Comparison of ENCODE assay signal across 8 cellular contexts in the genomic region with DNA sequence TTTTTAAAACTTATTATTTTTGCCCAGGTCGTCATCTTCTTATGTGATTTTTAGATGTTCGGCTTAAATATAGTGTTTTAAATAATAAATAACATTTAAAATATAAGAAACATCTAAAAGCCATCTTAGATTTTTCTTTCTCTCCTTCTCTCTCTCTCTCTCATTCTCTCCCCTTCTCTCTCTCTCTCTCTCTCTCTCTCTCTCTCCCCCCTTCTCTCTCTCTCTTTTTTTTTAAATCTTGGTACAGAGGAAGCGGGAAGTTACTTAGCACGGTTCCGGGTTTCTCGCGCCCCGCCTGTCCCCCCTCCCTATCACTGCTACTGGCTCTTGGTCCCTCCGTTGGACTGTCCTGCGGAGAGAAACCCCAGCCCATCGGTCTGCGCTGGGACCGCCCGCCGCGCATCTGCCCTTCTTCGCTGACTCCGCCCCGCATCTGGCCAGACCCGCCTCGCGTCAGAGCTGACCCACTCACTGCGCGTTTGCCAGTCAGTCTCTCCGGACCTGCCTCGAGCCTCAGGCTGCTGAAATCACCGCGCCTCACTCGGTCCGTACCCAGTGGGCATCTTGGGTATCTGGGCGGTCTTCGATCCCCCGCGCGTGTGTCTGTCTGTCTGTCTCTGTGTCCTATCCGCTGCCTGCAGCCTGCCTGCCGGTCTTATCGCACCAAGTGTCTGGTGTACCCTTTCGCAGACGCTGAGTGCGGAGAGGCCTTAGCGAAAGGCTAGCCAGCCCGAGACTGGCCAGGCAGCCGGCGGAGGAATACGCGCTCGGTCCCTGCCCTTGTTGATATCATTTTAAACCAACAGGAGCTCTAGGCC.
DNase-seq lines count a peak whose midpoint lies in the region; TF ChIP-seq lines count a peak whose summit lies in the region.

A gene (plus strand): TSS at position 489 of the 818 bp plus-strand sequence. CDS start 739 bp downstream, outside the sequence.

- no peak for TF ChIP-seq CTCF in choroid plexus epithelial cell (conservative IDR thresholded peaks at IDR 0.05; ENCODE audit: low read depth, low read length)

- peak; percentile 12 for DNase-seq in NCI-H2081 treated with DMSO at 0.1 percent for 48 hours (lab: John Stamatoyannopoulos, UW)
- peak; percentile 43 for DNase-seq in choroid plexus epithelial cell (ENCODE audit: low read depth)
- DNase-seq in islet precursor cell: peak; percentile 97
- no peak for DNase-seq in SHP77 (lab: John Stamatoyannopoulos, UW)
- no peak for DNase-seq in activated effector memory CD4-positive, alpha-beta T cell treated with anti-CD3 and anti-CD28 coated beads, Interleukin-2, amount 50 U/mL, for 16 hours
- no peak for DNase-seq in AML-193 (lab: John Stamatoyannopoulos, UW)
- no peak for DNase-seq in EL

- H3K4me3 ChIP-seq in choroid plexus epithelial cell (ENCODE audit: low read depth, low read length) (peak within 1 kb of the TSS; percentile 41), skin epidermis (peak within 1 kb of the TSS in 6 of 7 experiments; percentile 13 to 41 (median 20))

- H3K27ac ChIP-seq in skin epidermis: peak within 1 kb of the TSS in 13 of 21 experiments; percentile 2 to 77 (median 51)

Comparison
In these comparisons a context has a peak if more than half of its experiments do, and no peak if none do; other contexts are left out.
1. DNase-seq: peak in NCI-H2081 treated with DMSO at 0.1 percent for 48 hours (single experiment), choroid plexus epithelial cell (single experiment) and islet precursor cell (single experiment); none in SHP77 (0 of 2), activated effector memory CD4-positive, alpha-beta T cell treated with anti-CD3 and anti-CD28 coated beads, Interleukin-2, amount 50 U/mL, for 16 hours (single experiment), AML-193 (0 of 2) and EL (single experiment).